In genomic region chr10:119289227-119289925, GRCh38 we compare ENCODE assay signal across 11 cellular contexts.
DNase-seq lines count a peak whose midpoint lies in the region; ATAC-seq and TF ChIP-seq lines count a peak whose summit lies in the region.
"Had no signal": no experiment of that assay in that cellular context is flagged by ENCODE, and none has a peak within 500 bp of the region (broad histone marks: within the 10 kb centered on the region; RNA-seq: fewer than 3 reads in every experiment).

No MANE protein-coding gene starts in this region.

- no peaks in the 10 kb centered on the region for H3F3A ChIP-seq in smooth muscle cell (ENCODE audit: low read depth)

- TF ChIP-seq CTCF in CD4-positive, alpha-beta T cell (IDR thresholded peaks at IDR 0.05), result no peak
- TF ChIP-seq CTCF in heart left ventricle (IDR thresholded peaks at IDR 0.05) (no peak), smooth muscle cell (IDR thresholded peaks at IDR 0.05; ENCODE audit: borderline replicate concordance, insufficient read depth, poor library complexity, severe bottlenecking) (no peak)

- H3K18ac ChIP-seq in trophoblast cell (ENCODE audit: low read length), result no peak overlapping the region

- no peak for TF ChIP-seq POLR2A in heart left ventricle (IDR thresholded peaks at IDR 0.05)

- peak overlapping the region; percentile 0 for H3K4ac ChIP-seq in trophoblast cell (ENCODE audit: low read depth, low read length)

- H3K36me3 ChIP-seq in heart left ventricle, result peaks cover 0 to 3% (median 0%) of the 10 kb centered on the region in 9 donors
- H3K36me3 ChIP-seq in trophoblast cell (ENCODE audit: control insufficient read depth in 1 of 2, insufficient read depth in 2 of 2, low read length in 2 of 2), result no peaks in the 10 kb centered on the region
- no peaks in the 10 kb centered on the region for H3K36me3 ChIP-seq in smooth muscle cell (ENCODE audit: low read depth)
- H3K36me3 ChIP-seq: MG63 had no signal

- H2AK5ac ChIP-seq in trophoblast cell (ENCODE audit: low read length), result no peak overlapping the region

- H3K14ac ChIP-seq in trophoblast cell (ENCODE audit: low read length), result peak overlapping the region; percentile 11

- POLR2A ChIA-PET in CD4-positive, alpha-beta T cell (lab: Charles Lee), result interaction anchor here (0.5 to 1.5 kb wide), 3 partner anchors 21 to 647 kb away, joined by 3 to 5 read pairs (median 3); partner anchors contain the start of gene GRK5
- POLR2A ChIA-PET in T-cell (lab: Charles Lee), result interaction anchor here in 1 of 2 donors (0.6 kb wide), 1 partner anchor 58 kb away, joined by 7 read pairs; no protein-coding TSS in a partner anchor

- H3K79me2 ChIP-seq in trophoblast cell (ENCODE audit: control insufficient read depth, insufficient read depth, low read length, poor library complexity) (no peaks in the 10 kb centered on the region), smooth muscle cell (ENCODE audit: low read depth) (peaks cover 2% of the 10 kb centered on the region)

- no peak overlapping the region for H2BK12ac ChIP-seq in trophoblast cell (ENCODE audit: low read length)

- H3K4me2 ChIP-seq in trophoblast cell (ENCODE audit: low read length) (no peak overlapping the region), smooth muscle cell (no peak overlapping the region)

- no peak overlapping the region for H2BK5ac ChIP-seq in trophoblast cell (ENCODE audit: low read depth, low read length, poor library complexity)

- no peaks in the 10 kb centered on the region for H3K9me3 ChIP-seq in CD4-positive, alpha-beta T cell (ENCODE audit: control insufficient read depth, low read length)
- H3K9me3 ChIP-seq in heart left ventricle (no peaks in the 10 kb centered on the region), trophoblast cell (ENCODE audit: insufficient read depth, low read depth, low read length) (peaks cover 2% of the 10 kb centered on the region), smooth muscle cell (replicated peaks; ENCODE audit: low read depth) (no peaks in the 10 kb centered on the region)
- H3K9me3 ChIP-seq: MG63 had no signal

- H4K8ac ChIP-seq in trophoblast cell (ENCODE audit: low read depth, low read length), result no peak overlapping the region

- no peak overlapping the region for H2BK120ac ChIP-seq in trophoblast cell (ENCODE audit: insufficient read depth, low read length, poor library complexity)

- H4K91ac ChIP-seq in trophoblast cell (ENCODE audit: low read depth, low read length), result peak overlapping the region; percentile 4

- H3K27me3 Mint-ChIP-seq in CD4-positive, alpha-beta T cell, result no peaks in the 10 kb centered on the region
- H3K27me3 Mint-ChIP-seq in T-cell, result no peaks in the 10 kb centered on the region

- H3K4me3 ChIP-seq in heart left ventricle, result no peak overlapping the region
- H3K4me3 ChIP-seq in trophoblast cell (ENCODE audit: low read depth, low read length), result no peak overlapping the region
- H3K4me3 ChIP-seq in smooth muscle cell, result no peak overlapping the region
- H3K4me3 ChIP-seq: MG63 had no signal

- no peak overlapping the region for H4K12ac ChIP-seq in trophoblast cell (ENCODE audit: low read depth, low read length)

- no peak for ATAC-seq in CD4-positive, alpha-beta T cell (ENCODE audit: poor library complexity)
- peak in 1 of 4 experiments; percentile 25 for ATAC-seq in T-cell (replicated peaks in 1 of 4)
- peak in 1 of 4 donors; percentile 38 for ATAC-seq in heart left ventricle
- ATAC-seq in HG03280 (IDR thresholded peaks at IDR 0.05; ENCODE audit: unreplicated experiment), result no peak
- ATAC-seq: esophagus mucosa had no signal

- H3K27ac Mint-ChIP-seq in CD4-positive, alpha-beta T cell, result peak overlapping the region; percentile 84
- peak overlapping the region; percentile 76 to 81 for H3K27ac Mint-ChIP-seq in T-cell

- H3K27ac ChIP-seq in CD4-positive, alpha-beta T cell (ENCODE audit: low read depth, low read length), result peak overlapping the region; percentile 48
- H3K27ac ChIP-seq in heart left ventricle, result peak overlapping the region; percentile 35 to 82 (median 58)
- no peak overlapping the region for H3K27ac ChIP-seq in trophoblast cell (ENCODE audit: low read depth, low read length)
- H3K27ac ChIP-seq in smooth muscle cell (ENCODE audit: low read depth), result no peak overlapping the region

- H3K4me3 Mint-ChIP-seq in CD4-positive, alpha-beta T cell, result peak overlapping the region; percentile 56
- peak overlapping the region in 1 of 3 donors; percentile 61 for H3K4me3 Mint-ChIP-seq in T-cell

- H3K27me3 ChIP-seq in CD4-positive, alpha-beta T cell (ENCODE audit: control insufficient read depth, insufficient read depth, low read length), result no peaks in the 10 kb centered on the region
- no peaks in the 10 kb centered on the region for H3K27me3 ChIP-seq in heart left ventricle
- no peaks in the 10 kb centered on the region for H3K27me3 ChIP-seq in trophoblast cell (ENCODE audit: insufficient read depth, low read length)
- no peaks in the 10 kb centered on the region for H3K27me3 ChIP-seq in smooth muscle cell (ENCODE audit: low read depth)
- H3K27me3 ChIP-seq: MG63 had no signal

- H2AFZ ChIP-seq in trophoblast cell (ENCODE audit: insufficient read depth, low read length, poor library complexity) (peak overlapping the region; percentile 2), smooth muscle cell (ENCODE audit: low read depth) (no peak overlapping the region)

- H3K9me3 Mint-ChIP-seq in CD4-positive, alpha-beta T cell, result no peaks in the 10 kb centered on the region
- no peaks in the 10 kb centered on the region for H3K9me3 Mint-ChIP-seq in T-cell

- CTCF ChIA-PET in CD4-positive, alpha-beta T cell (lab: Charles Lee), result interaction anchor here (0.8 to 1.7 kb wide), 6 partner anchors 9 to 156 kb away, joined by 3 to 5 read pairs (median 4); no protein-coding TSS in a partner anchor
- CTCF ChIA-PET in T-cell (lab: Charles Lee), result interaction anchor here in 1 of 2 donors (0.8 kb wide), 1 partner anchor 77 kb away, joined by 5 read pairs; no protein-coding TSS in a partner anchor

- H3K4me1 Mint-ChIP-seq in CD4-positive, alpha-beta T cell (ENCODE audit: low read depth), result peaks cover 83% of the 10 kb centered on the region
- peaks cover 78 to 92% (median 90%) of the 10 kb centered on the region in 3 donors for H3K4me1 Mint-ChIP-seq in T-cell

- peaks cover 3% of the 10 kb centered on the region for H3K36me3 Mint-ChIP-seq in CD4-positive, alpha-beta T cell (ENCODE audit: low read depth)
- peaks cover 4% of the 10 kb centered on the region for H3K36me3 Mint-ChIP-seq in T-cell

- H3K9ac ChIP-seq in trophoblast cell (ENCODE audit: low read length) (no peak overlapping the region), smooth muscle cell (ENCODE audit: low read depth) (no peak overlapping the region)

- H3K23ac ChIP-seq in trophoblast cell (ENCODE audit: low read length), result no peak overlapping the region

- H4K20me1 ChIP-seq in smooth muscle cell (ENCODE audit: low read depth), result peaks cover 77% of the 10 kb centered on the region

- H3K4me1 ChIP-seq in heart left ventricle (peaks cover 29 to 90% (median 67%) of the 10 kb centered on the region in 12 donors), trophoblast cell (ENCODE audit: control insufficient read depth in 1 of 2, insufficient read depth in 2 of 2, low read length in 2 of 2) (peaks cover 9 to 16% of the 10 kb centered on the region in 2 experiments), smooth muscle cell (ENCODE audit: low read depth) (no peaks in the 10 kb centered on the region)

- H3K79me1 ChIP-seq in trophoblast cell (ENCODE audit: low read length), result peaks cover 2% of the 10 kb centered on the region

- 60 to 73% (median 64%) methylated on average over 5 to 8 of the region's 8 CpGs for WGBS in heart left ventricle, 4 donors
- WGBS in trophoblast cell (ENCODE audit: extremely low coverage, insufficient coverage, insufficient read length), result no CpG with 5 or more reads among the region's 8 CpGs
- 87% methylated on average over 8 of the region's 8 CpGs for WGBS in smooth muscle cell (ENCODE audit: low lambda C conversion rate)

- DNase-seq in CD4-positive, alpha-beta T cell, result no peak
- DNase-seq in T-cell (no peak), heart left ventricle (peak in 2 of 5 donors; percentile 30 to 54), trophoblast cell (no peak), NCI-H446 treated with DMSO at 0.1 percent for 48 hours (lab: John Stamatoyannopoulos, UW) (no peak), smooth muscle cell (lab: John Stamatoyannopoulos, UW; ENCODE audit: unreplicated experiment) (no peak), epidermal melanocyte (ENCODE audit: insufficient read length, low spot score) (no peak)
- DNase-seq: kidney glomerular epithelial cell, MG63 had no signal

- intact Hi-C loops in CD4-positive, alpha-beta T cell (cut with DNase I, micrococcal nuclease), result no loop called here
- intact Hi-C loops in heart left ventricle (cut with DNase I), result loop anchor here in 2 of 10 donors (5.0 kb wide), 4 partner anchors 37 to 82 kb away; partner anchors contain the start of gene GRK5 (in 1 of the 2)

Comparison
In these comparisons a context has a peak if more than half of its experiments do, and no peak if none do; other contexts are left out.
1. H3K27ac ChIP-seq: peak in CD4-positive, alpha-beta T cell (single experiment) and heart left ventricle (12 of 12); none in trophoblast cell (single experiment) and smooth muscle cell (single experiment).